1 cellular context compared by ENCODE assay signal in genomic region chr7:73820013-73820412, GRCh38.
TF ChIP-seq lines count a peak whose summit lies in the region.

No MANE protein-coding gene starts in this region.

TF ChIP-seq in WTC11, 78 proteins besides CTCF, POLR2A, EP300 and RAD21:
- no peak for TF ChIP-seq FOXP4 (CRISPR knock-in tag; IDR thresholded peaks at IDR 0.05)
- TF ChIP-seq, protein P1, sequence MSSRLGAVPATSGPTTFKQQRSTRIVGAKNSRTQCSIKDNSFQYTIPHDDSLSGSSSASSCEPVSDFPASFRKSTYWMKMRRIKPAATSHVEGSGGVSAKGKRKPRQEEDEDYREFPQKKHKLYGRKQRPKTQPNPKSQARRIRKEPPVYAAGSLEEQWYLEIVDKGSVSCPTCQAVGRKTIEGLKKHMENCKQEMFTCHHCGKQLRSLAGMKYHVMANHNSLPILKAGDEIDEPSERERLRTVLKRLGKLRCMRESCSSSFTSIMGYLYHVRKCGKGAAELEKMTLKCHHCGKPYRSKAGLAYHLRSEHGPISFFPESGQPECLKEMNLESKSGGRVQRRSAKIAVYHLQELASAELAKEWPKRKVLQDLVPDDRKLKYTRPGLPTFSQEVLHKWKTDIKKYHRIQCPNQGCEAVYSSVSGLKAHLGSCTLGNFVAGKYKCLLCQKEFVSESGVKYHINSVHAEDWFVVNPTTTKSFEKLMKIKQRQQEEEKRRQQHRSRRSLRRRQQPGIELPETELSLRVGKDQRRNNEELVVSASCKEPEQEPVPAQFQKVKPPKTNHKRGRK (CRISPR knock-in tag; IDR thresholded peaks at IDR 0.05; ENCODE audit: borderline replicate concordance), result no peak
- no peak for TF ChIP-seq FOXP1 (CRISPR knock-in tag; IDR thresholded peaks at IDR 0.05; ENCODE audit: borderline replicate concordance)
- TF ChIP-seq MLX (CRISPR knock-in tag; IDR thresholded peaks at IDR 0.05), result no peak
- no peak for TF ChIP-seq USF1 (CRISPR knock-in tag; IDR thresholded peaks at IDR 0.05)
- no peak for TF ChIP-seq ATF1 (CRISPR knock-in tag; IDR thresholded peaks at IDR 0.05)
- no peak for TF ChIP-seq CBFB (CRISPR knock-in tag; IDR thresholded peaks at IDR 0.05; ENCODE audit: low read depth)
- no peak for TF ChIP-seq ZNF138 (CRISPR knock-in tag; conservative IDR thresholded peaks at IDR 0.05)
- TF ChIP-seq ZNF219 (CRISPR knock-in tag; IDR thresholded peaks at IDR 0.05; ENCODE audit: borderline replicate concordance), result no peak
- no peak for TF ChIP-seq KAT7 (CRISPR knock-in tag; IDR thresholded peaks at IDR 0.05; ENCODE audit: borderline replicate concordance)
- TF ChIP-seq ERG (CRISPR knock-in tag; IDR thresholded peaks at IDR 0.05), result no peak
- no peak for TF ChIP-seq FOXK1 (CRISPR knock-in tag; IDR thresholded peaks at IDR 0.05)
- TF ChIP-seq OVOL2 (CRISPR knock-in tag; IDR thresholded peaks at IDR 0.05; ENCODE audit: borderline replicate concordance), result no peak
- no peak for TF ChIP-seq JUN (CRISPR knock-in tag; IDR thresholded peaks at IDR 0.05)
TF ChIP-seq in WTC11: peak in this region for 0.
